In genomic region chr15:88178631-88179030, GRCh38 we compare ENCODE assay signal across 21 cellular contexts.
A peak's percentile ranks its signal among the peaks of the same experiment; 100 is the strongest.
DNase-seq lines count a peak whose midpoint lies in the region; ATAC-seq and TF ChIP-seq lines count a peak whose summit lies in the region.
"Had no signal": no experiment of that assay in that cellular context is flagged by ENCODE, and none has a peak within 500 bp of the region (broad histone marks: within the 10 kb centered on the region; RNA-seq: fewer than 3 reads in every experiment).

No MANE protein-coding gene starts in this region.

- TF ChIP-seq CTCF in NB4 (IDR thresholded peaks at IDR 0.05; ENCODE audit: low read depth, low read length) = no peak

- no peak for TF ChIP-seq POLR2A in NB4 (IDR thresholded peaks at IDR 0.05; ENCODE audit: extremely low read depth, insufficient read length)

- no peaks in the 10 kb centered on the region for H3K36me3 Mint-ChIP-seq in stimulated activated naive B cell treated with anti-CD40 and anti-IgM and Interleukin-4, amounts not matched to agents 10 μg/mL and 1 μg/mL and 100 μg/mL, for 72 hours
- H3K36me3 Mint-ChIP-seq: mesothelial cell of epicardium, neural progenitor cell had no signal

- peak; percentile 58 for DNase-seq in NB4 (ENCODE audit: low read depth)
- DNase-seq in stimulated activated naive B cell treated with anti-CD40 and anti-IgM and Interleukin-4, amounts not matched to agents 10 μg/mL and 1 μg/mL and 100 μg/mL, for 72 hours = peak; percentile 15
- DNase-seq in NCI-H748 (lab: John Stamatoyannopoulos, UW; ENCODE audit: unreplicated experiment) = no peak
- DNase-seq in HuH-7.5 (ENCODE audit: low spot score) = no peak
- DNase-seq: activated CD4-positive, alpha-beta T cell treated with anti-CD3 and anti-CD28 coated beads for 48 hours; activated CD8-positive, alpha-beta memory T cell treated with anti-CD3 and anti-CD28 coated beads, Interleukin-2, amount 50 U/mL, for 48 hours; activated gamma-delta T cell; amygdala; dorsolateral prefrontal cortex; foreskin melanocyte; KG1; NCI-H1436; NCI-H82; psoas muscle; small intestine; testis had no signal

- no peak overlapping the region for H3K4me3 Mint-ChIP-seq in stimulated activated naive B cell treated with anti-CD40 and anti-IgM and Interleukin-4, amounts not matched to agents 10 μg/mL and 1 μg/mL and 100 μg/mL, for 72 hours
- H3K4me3 Mint-ChIP-seq: mesothelial cell of epicardium, neural progenitor cell had no signal

- H3K27ac Mint-ChIP-seq in stimulated activated naive B cell treated with anti-CD40 and anti-IgM and Interleukin-4, amounts not matched to agents 10 μg/mL and 1 μg/mL and 100 μg/mL, for 72 hours = no peak overlapping the region
- H3K27ac Mint-ChIP-seq: mesothelial cell of epicardium, neural progenitor cell had no signal

- ATAC-seq in GM19328 (IDR thresholded peaks at IDR 0.05; ENCODE audit: unreplicated experiment) (peak; percentile 53), HG03060 (IDR thresholded peaks at IDR 0.05; ENCODE audit: low read depth, unreplicated experiment) (peak; percentile 48), HG03520 (IDR thresholded peaks at IDR 0.05; ENCODE audit: unreplicated experiment) (no peak)
- peak; percentile 80 to 81 for ATAC-seq in stimulated activated naive B cell treated with anti-CD40 and anti-IgM and Interleukin-4, amounts not matched to agents 10 μg/mL and 1 μg/mL and 100 μg/mL, for 72 hours (replicated peaks)
- ATAC-seq: psoas muscle had no signal

- no peaks in the 10 kb centered on the region for H3K9me3 Mint-ChIP-seq in stimulated activated naive B cell treated with anti-CD40 and anti-IgM and Interleukin-4, amounts not matched to agents 10 μg/mL and 1 μg/mL and 100 μg/mL, for 72 hours
- H3K9me3 Mint-ChIP-seq: mesothelial cell of epicardium, neural progenitor cell had no signal

- H3K4me3 ChIP-seq in NB4 (ENCODE audit: low read depth, low read length) = no peak overlapping the region
- H3K4me3 ChIP-seq: dorsolateral prefrontal cortex, neural progenitor cell, psoas muscle, testis had no signal

- peaks cover 16 to 20% of the 10 kb centered on the region in 2 donors for H3K4me1 Mint-ChIP-seq in stimulated activated naive B cell treated with anti-CD40 and anti-IgM and Interleukin-4, amounts not matched to agents 10 μg/mL and 1 μg/mL and 100 μg/mL, for 72 hours
- H3K4me1 Mint-ChIP-seq: mesothelial cell of epicardium, neural progenitor cell had no signal

- peaks cover 12 to 25% of the 10 kb centered on the region in 2 donors for H3K27me3 Mint-ChIP-seq in stimulated activated naive B cell treated with anti-CD40 and anti-IgM and Interleukin-4, amounts not matched to agents 10 μg/mL and 1 μg/mL and 100 μg/mL, for 72 hours

Comparison
In these comparisons a context has a peak if more than half of its experiments do, and no peak if none do; other contexts are left out.
1. DNase-seq: peak in NB4 (single experiment) and stimulated activated naive B cell treated with anti-CD40 and anti-IgM and Interleukin-4, amounts not matched to agents 10 μg/mL and 1 μg/mL and 100 μg/mL, for 72 hours (single experiment); none in NCI-H748 (single experiment) and HuH-7.5 (single experiment).